ENCODE assay signal across 13 cellular contexts in genomic region chr2:71465961-71466300, GRCh38. TPM values are rescaled to one million over a fixed set of nuclear protein-coding genes. Genes with fewer than 3 reads are reported as not detected.
DNase-seq lines count a peak whose midpoint lies in the region; ATAC-seq and TF ChIP-seq lines count a peak whose summit lies in the region.
"Had no signal": no experiment of that assay in that cellular context is flagged by ENCODE, and none has a peak within 500 bp of the region (broad histone marks: within the 10 kb centered on the region; RNA-seq: fewer than 3 reads in every experiment).

No MANE protein-coding gene starts in this region.

- no peak for TF ChIP-seq RAD21 in SK-N-SH (IDR thresholded peaks at IDR 0.05; ENCODE audit: low read length)

- no peak for TF ChIP-seq POLR2A in transverse colon (IDR thresholded peaks at IDR 0.05)

- no peaks in the 10 kb centered on the region for H3K9me3 Mint-ChIP-seq in CD8-positive, alpha-beta memory T cell

- H3K4me3 ChIP-seq in SK-N-SH (ENCODE audit: low read depth in 2 of 2, low read length in 1 of 2) (peak overlapping the region; percentile 57 to 73), esophagus (ENCODE audit: low read depth in 1 of 2, low read length in 2 of 2) (peak overlapping the region; percentile 58 to 72), muscle layer of colon (ENCODE audit: low read depth in 1 of 2, low read length in 2 of 2) (peak overlapping the region; percentile 83 to 85), transverse colon (peak overlapping the region in 3 of 4 donors; percentile 49 to 73 (median 57))
- no peak overlapping the region for H3K4me3 ChIP-seq in CD8-positive, alpha-beta memory T cell (ENCODE audit: low read length)

- no peak for ATAC-seq in SK-N-SH treated with all-trans-retinoic acid at 6 μM for 48 hours

- no peak for TF ChIP-seq CTCF in SK-N-SH (IDR thresholded peaks at IDR 0.05)
- no peak for TF ChIP-seq CTCF in transverse colon (IDR thresholded peaks at IDR 0.05)

- CTCF ChIA-PET in SK-N-SH (lab: Yijun Ruan, JAX) = interaction anchor here (0.8 to 2.8 kb wide), 6 partner anchors 10 to 166 kb away, joined by 3 to 15 read pairs (median 3); no protein-coding TSS in a partner anchor
- CTCF ChIA-PET in CD8-positive, alpha-beta memory T cell (lab: Charles Lee) = interaction anchor here (1.4 kb wide), 1 partner anchor 15 kb away, joined by 5 read pairs; no protein-coding TSS in a partner anchor

- POLR2A ChIA-PET in SK-N-SH (lab: Yijun Ruan, JAX) = interaction anchor here (0.8 kb wide), 1 partner anchor 8 kb away, joined by 3 read pairs; no protein-coding TSS in a partner anchor
- POLR2A ChIA-PET in CD8-positive, alpha-beta memory T cell (lab: Charles Lee) = no interaction called here

- intact Hi-C loops in transverse colon (cut with DNase I; ENCODE audit: low total_unique reads) = no loop called here

- 26% methylated on average over 20 of the region's 23 CpGs for WGBS in SK-N-SH (ENCODE audit: low lambda C conversion rate)
- WGBS in esophagus, 2 donors = 12% methylated on average over 23 of the region's 23 CpGs
- WGBS in transverse colon (ENCODE audit: low coverage in 1 of 2), 2 donors = 20% methylated on average over 23 of the region's 23 CpGs; no CpG with 5 or more reads in 1 of the 2 donors

- H3K27me3 ChIP-seq in SK-N-SH (ENCODE audit: insufficient read depth) = peaks cover 48% of the 10 kb centered on the region
- peaks cover 0 to 4% of the 10 kb centered on the region in 2 donors for H3K27me3 ChIP-seq in esophagus (ENCODE audit: control insufficient read depth in 1 of 2, insufficient read depth in 2 of 2, low read length in 2 of 2)
- no peaks in the 10 kb centered on the region for H3K27me3 ChIP-seq in muscle layer of colon (ENCODE audit: control insufficient read depth in 1 of 2, insufficient read depth in 2 of 2, low read length in 2 of 2)
- H3K27me3 ChIP-seq in transverse colon = peaks cover 57% of the 10 kb centered on the region
- H3K27me3 ChIP-seq in CD8-positive, alpha-beta memory T cell (ENCODE audit: insufficient read depth, low read length, poor library complexity, severe bottlenecking) = peaks cover 19% of the 10 kb centered on the region

- H3F3A ChIP-seq in SK-N-SH (replicated peaks; ENCODE audit: insufficient read depth) = no peaks in the 10 kb centered on the region

- H3K4me1 Mint-ChIP-seq in CD8-positive, alpha-beta memory T cell = peaks cover 8 to 13% (median 8%) of the 10 kb centered on the region in 3 donors

- TF ChIP-seq EP300 in SK-N-SH (IDR thresholded peaks at IDR 0.05; ENCODE audit: borderline replicate concordance in 1 of 2, low read depth in 1 of 2, low read length in 1 of 2) (no peak), transverse colon (IDR thresholded peaks at IDR 0.05; ENCODE audit: low read depth) (no peak)

- H3K27ac Mint-ChIP-seq in CD8-positive, alpha-beta memory T cell = no peak overlapping the region
- H3K27ac Mint-ChIP-seq: IgD-negative memory B cell had no signal

- H3K9me3 ChIP-seq in SK-N-SH = no peaks in the 10 kb centered on the region
- peaks cover 0 to 7% of the 10 kb centered on the region in 2 donors for H3K9me3 ChIP-seq in esophagus (ENCODE audit: control insufficient read depth in 2 of 2, insufficient read depth in 1 of 2, low read depth in 1 of 2, low read length in 1 of 2)
- H3K9me3 ChIP-seq in muscle layer of colon (ENCODE audit: low read length) = no peaks in the 10 kb centered on the region
- H3K9me3 ChIP-seq in transverse colon = no peaks in the 10 kb centered on the region
- no peaks in the 10 kb centered on the region for H3K9me3 ChIP-seq in CD8-positive, alpha-beta memory T cell (ENCODE audit: low read length)

- peak overlapping the region; percentile 99 for H3K4me2 ChIP-seq in SK-N-SH

- no peaks in the 10 kb centered on the region for H3K9me2 ChIP-seq in SK-N-SH

- DNase-seq in SK-N-SH (peak; percentile 53), transverse colon (no peak), NCI-H1694 (lab: John Stamatoyannopoulos, UW) (no peak), SKM-1 (lab: John Stamatoyannopoulos, UW; ENCODE audit: unreplicated experiment) (no peak)
- no peak for DNase-seq in CD8-positive, alpha-beta memory T cell
- DNase-seq: amniotic stem cell, NCI-H446, nucleus accumbens had no signal

- H3K27ac ChIP-seq in SK-N-SH (ENCODE audit: low read depth in 2 of 2, low read length in 1 of 2) = no peak overlapping the region
- no peak overlapping the region for H3K27ac ChIP-seq in esophagus (ENCODE audit: low read depth in 2 of 2, low read length in 1 of 2)
- no peak overlapping the region for H3K27ac ChIP-seq in muscle layer of colon (ENCODE audit: low read depth, low read length)
- H3K27ac ChIP-seq in transverse colon = no peak overlapping the region
- no peak overlapping the region for H3K27ac ChIP-seq in CD8-positive, alpha-beta memory T cell (ENCODE audit: low read depth, low read length)
- H3K27ac ChIP-seq: 22Rv1 had no signal

- H2AFZ ChIP-seq in SK-N-SH (ENCODE audit: low read depth) = no peak overlapping the region

- H4K20me1 ChIP-seq in SK-N-SH (ENCODE audit: insufficient read depth) = no peaks in the 10 kb centered on the region

- H3K9ac ChIP-seq in SK-N-SH = no peak overlapping the region
- no peak overlapping the region for H3K9ac ChIP-seq in muscle layer of colon (ENCODE audit: low read length)

- H3K4me1 ChIP-seq in SK-N-SH (ENCODE audit: control insufficient read depth in 1 of 2, insufficient read depth in 2 of 2, low read depth in 1 of 2, low read length in 1 of 2) (peaks cover 0 to 3% of the 10 kb centered on the region in 2 experiments; a peak in 1 of 4 replicates), esophagus (ENCODE audit: control insufficient read depth in 2 of 2, insufficient read depth in 2 of 2, low read length in 1 of 2) (peaks cover 6% of the 10 kb centered on the region in 2 donors), muscle layer of colon (ENCODE audit: insufficient read depth, low read length) (peaks cover 15% of the 10 kb centered on the region), transverse colon (peaks cover 0 to 15% (median 7%) of the 10 kb centered on the region in 4 donors)
- H3K4me1 ChIP-seq in CD8-positive, alpha-beta memory T cell (ENCODE audit: insufficient read depth, low read length) = no peaks in the 10 kb centered on the region

- H3K36me3 Mint-ChIP-seq in CD8-positive, alpha-beta memory T cell = no peaks in the 10 kb centered on the region
- H3K36me3 Mint-ChIP-seq: IgD-negative memory B cell had no signal

- H3K4me3 Mint-ChIP-seq in CD8-positive, alpha-beta memory T cell = no peak overlapping the region

- H3K79me2 ChIP-seq in SK-N-SH (ENCODE audit: insufficient read depth) = no peaks in the 10 kb centered on the region

- no peaks in the 10 kb centered on the region for H3K36me3 ChIP-seq in SK-N-SH (replicated peaks in 1 of 2; ENCODE audit: control insufficient read depth in 1 of 2, insufficient read depth in 2 of 2, low read length in 1 of 2)
- no peaks in the 10 kb centered on the region for H3K36me3 ChIP-seq in esophagus (ENCODE audit: control insufficient read depth in 2 of 2, insufficient read depth in 2 of 2, low read length in 1 of 2)
- H3K36me3 ChIP-seq in muscle layer of colon (ENCODE audit: insufficient read depth, low read length) = no peaks in the 10 kb centered on the region
- H3K36me3 ChIP-seq in transverse colon = no peaks in the 10 kb centered on the region
- H3K36me3 ChIP-seq in CD8-positive, alpha-beta memory T cell (ENCODE audit: insufficient read depth, low read length) = no peaks in the 10 kb centered on the region

- peaks cover 23 to 36% of the 10 kb centered on the region in 2 donors for H3K27me3 Mint-ChIP-seq in CD8-positive, alpha-beta memory T cell

- in situ Hi-C loops in transverse colon (cut with MboI; ENCODE audit: low pct_ligation_motif_present in 1 of 4, low pct_unique_long_range_greater_than_20kb in 1 of 4, low sequenced_read_pairs in 3 of 4) = no loop called here

TF ChIP-seq in SK-N-SH, 30 proteins besides CTCF, POLR2A, EP300 and RAD21 (continues in another document):
- TF ChIP-seq GATA2 (CRISPR knock-in tag; IDR thresholded peaks at IDR 0.05) (no peak), SMC3 (IDR thresholded peaks at IDR 0.05; ENCODE audit: low read depth, low read length) (no peak), MEF2A (IDR thresholded peaks at IDR 0.05; ENCODE audit: borderline replicate concordance, low read depth) (no peak), USF1 (IDR thresholded peaks at IDR 0.05; ENCODE audit: borderline replicate concordance, low read depth) (no peak), RFX5 (IDR thresholded peaks at IDR 0.05; ENCODE audit: low read length) (no peak), SIN3A (IDR thresholded peaks at IDR 0.05; ENCODE audit: borderline replicate concordance, low read depth, low read length) (no peak), EZH2phosphoT487 (IDR thresholded peaks at IDR 0.05; ENCODE audit: borderline replicate concordance, low read depth) (no peak)

TF ChIP-seq in SK-N-SH treated with all-trans-retinoic acid at 6 μM for 48 hours, 23 proteins besides CTCF, POLR2A, EP300 and RAD21 (continues in another document):
- TF ChIP-seq ZNF8 (CRISPR knock-in tag; IDR thresholded peaks at IDR 0.05) (no peak), BACH2 (CRISPR knock-in tag; IDR thresholded peaks at IDR 0.05; ENCODE audit: borderline replicate concordance) (no peak), ZFP30 (CRISPR knock-in tag; IDR thresholded peaks at IDR 0.05) (no peak), POU6F1 (CRISPR knock-in tag; IDR thresholded peaks at IDR 0.05; ENCODE audit: borderline replicate concordance, low read depth) (no peak), ZC3H10 (CRISPR knock-in tag; IDR thresholded peaks at IDR 0.05) (no peak), RARB (CRISPR knock-in tag; IDR thresholded peaks at IDR 0.05) (no peak), ZNF70 (CRISPR knock-in tag; IDR thresholded peaks at IDR 0.05) (no peak), ISL1 (CRISPR knock-in tag; IDR thresholded peaks at IDR 0.05) (no peak), TCF4 (CRISPR knock-in tag; IDR thresholded peaks at IDR 0.05; ENCODE audit: borderline replicate concordance) (no peak)

RNA-seq across cellular contexts. Expression of gene DYSF, which starts 12.6 kb away (rescaled TPM):
- polyA plus RNA-seq in SK-N-SH (2012; rRNA removed) (0.10 and 0.18 TPM in 2 replicates), esophagus (1 to 10 TPM; 1.8 to 2.6 TPM)
- 0.05 and 0.16 TPM in 2 replicates for polyA plus RNA-seq in SK-N-SH (2012; cell fraction: cytosol; rRNA removed)
- polyA plus RNA-seq in SK-N-SH (2012; cell fraction: nucleus; rRNA removed) = 0.67 and 0.73 TPM in 2 replicates
- total RNA-seq in transverse colon = 10 to 100 TPM in 2 of 4 donors, 1 to 10 TPM in 2; 3.7 to 18.7 (median 10.6) TPM
- total RNA-seq in CD8-positive, alpha-beta memory T cell = 1 to 10 TPM; 3.6 to 4.8 TPM
- 3.9 TPM for polyA plus RNA-seq in CD8-positive, alpha-beta memory T cell
